In genomic region chr6:134063966-134064445, GRCh38 we compare ENCODE assay signal across 1 cellular context.
TF ChIP-seq lines count a peak whose summit lies in the region.

No MANE protein-coding gene starts in this region.

TF ChIP-seq in GM23338, 12 proteins besides CTCF, POLR2A, EP300 and RAD21 (continued from another document):
- no peak for TF ChIP-seq REST (IDR thresholded peaks at IDR 0.05; ENCODE audit: unreplicated experiment)
- TF ChIP-seq NANOG (IDR thresholded peaks at IDR 0.05; ENCODE audit: borderline replicate concordance) = no peak
- no peak for TF ChIP-seq ZNF114 (CRISPR knock-in tag; IDR thresholded peaks at IDR 0.05)
